In the genomic region with DNA sequence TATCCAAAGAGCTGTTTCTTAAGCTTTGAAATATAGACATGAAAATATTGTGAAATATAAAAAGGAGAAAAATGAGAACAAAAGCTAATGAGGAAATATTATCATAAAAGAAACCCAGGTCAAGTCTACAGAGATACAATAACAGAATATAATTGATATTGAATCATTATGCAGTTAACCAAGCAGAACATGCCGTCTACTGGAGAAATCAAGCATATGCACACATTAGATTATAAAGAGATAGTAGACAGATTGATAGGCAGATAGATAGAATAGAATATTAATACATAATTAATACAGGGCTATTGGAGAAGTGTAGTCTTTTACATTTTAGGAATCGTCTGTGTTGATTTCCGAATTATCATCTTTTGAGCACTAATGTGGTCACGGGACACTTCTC, we compare ENCODE assay signal across 18 cellular contexts.
DNase-seq lines count a peak whose midpoint lies in the region; ATAC-seq and TF ChIP-seq lines count a peak whose summit lies in the region.
"Had no signal": no experiment of that assay in that cellular context is flagged by ENCODE, and none has a peak within 500 bp of the region (broad histone marks: within the 10 kb centered on the region; RNA-seq: fewer than 3 reads in every experiment).

No MANE protein-coding gene starts in this region.

- WGBS in mammary epithelial cell (ENCODE audit: low coverage, missing lambda C conversion rate), result 79% methylated on average over 4 of the region's 4 CpGs

- TF ChIP-seq CTCF in mammary epithelial cell (conservative IDR thresholded peaks at IDR 0.05 in 1 of 2, IDR thresholded peaks at IDR 0.05 in 1 of 2; ENCODE audit: extremely low read depth in 1 of 2, insufficient read depth in 1 of 2, low read depth in 1 of 2, low read length in 2 of 2) (peak; percentile 20 to 33), MCF 10A (IDR thresholded peaks at IDR 0.05; ENCODE audit: unreplicated experiment) (no peak), LNCAP (IDR thresholded peaks at IDR 0.05) (peak; percentile 72), VCaP (conservative IDR thresholded peaks at IDR 0.05) (peak; percentile 86)
- no peak for TF ChIP-seq CTCF in CD4-positive, alpha-beta T cell (IDR thresholded peaks at IDR 0.05)

- intact Hi-C loops in mammary epithelial cell (cut with micrococcal nuclease), result loop anchor here (10.0 kb wide), 1 partner anchor 83 kb away; no protein-coding TSS in a partner anchor
- intact Hi-C loops in MCF 10A (cut with micrococcal nuclease), result no loop called here
- intact Hi-C loops in sciatic nerve (cut with DNase I), result no loop called here
- intact Hi-C loops in CD4-positive, alpha-beta T cell (cut with DNase I, micrococcal nuclease), result no loop called here

- DNase-seq in mammary epithelial cell (no peak), MCF 10A (ENCODE audit: unreplicated experiment) (no peak), sciatic nerve (ENCODE audit: low spot score) (no peak), SIG-M5 (lab: John Stamatoyannopoulos, UW) (no peak)
- DNase-seq in CD4-positive, alpha-beta T cell, result no peak
- DNase-seq: IMR-90, Karpas-422, NCI-H187, NCI-H2107, NCI-H2227 treated with DMSO at 0.1 percent for 48 hours, NCI-H510A treated with DMSO at 0.1 percent for 48 hours, NCI-H82 had no signal

- no peak overlapping the region for H2AFZ ChIP-seq in mammary epithelial cell (ENCODE audit: low read depth, low read length)

- H3K27me3 ChIP-seq in mammary epithelial cell (ENCODE audit: insufficient read depth, low read length), result no peaks in the 10 kb centered on the region
- H3K27me3 ChIP-seq in CD4-positive, alpha-beta T cell (ENCODE audit: control insufficient read depth, insufficient read depth, low read length), result no peaks in the 10 kb centered on the region
- H3K27me3 ChIP-seq: BLaER1 treated with 17β-estradiol and CSF1 and Interleukin-3, amounts not matched to agents 10 nM and 100 nM; SJSA1 had no signal

- H3K27ac ChIP-seq in mammary epithelial cell (ENCODE audit: insufficient read depth, low read depth, low read length) (no peak overlapping the region), VCaP (no peak overlapping the region)
- no peak overlapping the region for H3K27ac ChIP-seq in CD4-positive, alpha-beta T cell (ENCODE audit: low read depth, low read length)
- H3K27ac ChIP-seq: A549; BLaER1 treated with 17β-estradiol and CSF1 and Interleukin-3, amounts not matched to agents 10 nM and 100 nM; SJSA1 had no signal

- H3K9me3 ChIP-seq in mammary epithelial cell (replicated peaks; ENCODE audit: insufficient read depth, low read length), result no peaks in the 10 kb centered on the region
- no peaks in the 10 kb centered on the region for H3K9me3 ChIP-seq in CD4-positive, alpha-beta T cell (ENCODE audit: control insufficient read depth, low read length)
- H3K9me3 ChIP-seq: A549; BLaER1 treated with 17β-estradiol and CSF1 and Interleukin-3, amounts not matched to agents 10 nM and 100 nM; SJSA1 had no signal

- no peak overlapping the region for H3K4me3 ChIP-seq in mammary epithelial cell (replicated peaks in 1 of 3; ENCODE audit: insufficient read depth in 1 of 3, low read depth in 2 of 3, low read length in 3 of 3)
- H3K4me3 ChIP-seq: A549; BLaER1 treated with 17β-estradiol and CSF1 and Interleukin-3, amounts not matched to agents 10 nM and 100 nM; SJSA1 had no signal

- no peaks in the 10 kb centered on the region for H3K36me3 ChIP-seq in mammary epithelial cell (ENCODE audit: insufficient read depth, low read length)
- H3K36me3 ChIP-seq: BLaER1 treated with 17β-estradiol and CSF1 and Interleukin-3, amounts not matched to agents 10 nM and 100 nM; SJSA1 had no signal

- no peaks in the 10 kb centered on the region for H3K4me1 Mint-ChIP-seq in MCF 10A (ENCODE audit: insufficient read depth, unreplicated experiment)
- H3K4me1 Mint-ChIP-seq in CD4-positive, alpha-beta T cell (ENCODE audit: low read depth), result no peaks in the 10 kb centered on the region

- H3K4me2 ChIP-seq in mammary epithelial cell (ENCODE audit: insufficient read depth, low read depth, low read length), result no peak overlapping the region
- H3K4me2 ChIP-seq: A549; BLaER1 treated with 17β-estradiol and CSF1 and Interleukin-3, amounts not matched to agents 10 nM and 100 nM had no signal

- in situ Hi-C loops in mammary epithelial cell (cut with MboI; ENCODE audit: low sequenced_read_pairs in 2 of 2), result no loop called here

- POLR2A ChIA-PET in MCF 10A (lab: Yijun Ruan, JAX), result no interaction called here
- POLR2A ChIA-PET in CD4-positive, alpha-beta T cell (lab: Charles Lee), result no interaction called here

- no peaks in the 10 kb centered on the region for H3K36me3 Mint-ChIP-seq in MCF 10A (ENCODE audit: insufficient read depth, unreplicated experiment)
- H3K36me3 Mint-ChIP-seq in CD4-positive, alpha-beta T cell (ENCODE audit: low read depth), result no peaks in the 10 kb centered on the region

- no peaks in the 10 kb centered on the region for H3K4me1 ChIP-seq in mammary epithelial cell (ENCODE audit: insufficient read depth, low read length)
- H3K4me1 ChIP-seq: A549; BLaER1 treated with 17β-estradiol and CSF1 and Interleukin-3, amounts not matched to agents 10 nM and 100 nM; SJSA1 had no signal

- peaks cover 15% of the 10 kb centered on the region for H3K9me3 Mint-ChIP-seq in MCF 10A (ENCODE audit: unreplicated experiment)
- H3K9me3 Mint-ChIP-seq in CD4-positive, alpha-beta T cell, result peaks cover 6% of the 10 kb centered on the region

- no peak overlapping the region for H3K9ac ChIP-seq in mammary epithelial cell (ENCODE audit: insufficient read depth, low read length)
- H3K9ac ChIP-seq: BLaER1 treated with 17β-estradiol and CSF1 and Interleukin-3, amounts not matched to agents 10 nM and 100 nM had no signal

- BruUV-seq in mammary epithelial cell (replicated peaks; lab: Mats Ljungman, UMichigan) (no TSS peak), MCF 10A (replicated peaks; lab: Mats Ljungman, UMichigan) (no TSS peak)

- H3K27ac Mint-ChIP-seq in MCF 10A (ENCODE audit: low read depth, unreplicated experiment), result no peak overlapping the region
- H3K27ac Mint-ChIP-seq in CD4-positive, alpha-beta T cell, result no peak overlapping the region

- H3K4me3 Mint-ChIP-seq in MCF 10A (ENCODE audit: unreplicated experiment), result no peak overlapping the region
- H3K4me3 Mint-ChIP-seq in CD4-positive, alpha-beta T cell, result no peak overlapping the region

- H4K20me1 ChIP-seq in mammary epithelial cell (ENCODE audit: insufficient read depth, low read length), result no peaks in the 10 kb centered on the region
- H4K20me1 ChIP-seq: BLaER1 treated with 17β-estradiol and CSF1 and Interleukin-3, amounts not matched to agents 10 nM and 100 nM had no signal

- no peak for ATAC-seq in sciatic nerve
- no peak for ATAC-seq in GM19351 (IDR thresholded peaks at IDR 0.05; ENCODE audit: unreplicated experiment)
- no peak for ATAC-seq in CD4-positive, alpha-beta T cell (ENCODE audit: poor library complexity)
- ATAC-seq: A549 had no signal

- no peaks in the 10 kb centered on the region for H3K79me2 ChIP-seq in mammary epithelial cell (ENCODE audit: insufficient read depth, low read length)

- no peaks in the 10 kb centered on the region for H3K27me3 Mint-ChIP-seq in MCF 10A (ENCODE audit: insufficient read depth, unreplicated experiment)
- H3K27me3 Mint-ChIP-seq in CD4-positive, alpha-beta T cell, result no peaks in the 10 kb centered on the region

- CTCF ChIA-PET in mammary epithelial cell (lab: Charles Lee; ENCODE audit: low non-redundant PET), result no interaction called here
- CTCF ChIA-PET in MCF 10A (lab: Yijun Ruan, JAX), result interaction anchor here (1.6 kb wide), 1 partner anchor 10 kb away, joined by 3 read pairs; no protein-coding TSS in a partner anchor
- CTCF ChIA-PET in CD4-positive, alpha-beta T cell (lab: Charles Lee), result no interaction called here

- dilution Hi-C loops in mammary epithelial cell (cut with HindIII; ENCODE audit: low sequenced_read_pairs), result no loop called here

Comparison
In these comparisons a context has a peak if more than half of its experiments do, and no peak if none do; other contexts are left out.
1. CTCF ChIP-seq: peak in mammary epithelial cell (2 of 2), LNCAP (single experiment) and VCaP (single experiment); none in MCF 10A (single experiment) and CD4-positive, alpha-beta T cell (single experiment).